Comparison of ENCODE assay signal across 22 cellular contexts in the genomic region with DNA sequence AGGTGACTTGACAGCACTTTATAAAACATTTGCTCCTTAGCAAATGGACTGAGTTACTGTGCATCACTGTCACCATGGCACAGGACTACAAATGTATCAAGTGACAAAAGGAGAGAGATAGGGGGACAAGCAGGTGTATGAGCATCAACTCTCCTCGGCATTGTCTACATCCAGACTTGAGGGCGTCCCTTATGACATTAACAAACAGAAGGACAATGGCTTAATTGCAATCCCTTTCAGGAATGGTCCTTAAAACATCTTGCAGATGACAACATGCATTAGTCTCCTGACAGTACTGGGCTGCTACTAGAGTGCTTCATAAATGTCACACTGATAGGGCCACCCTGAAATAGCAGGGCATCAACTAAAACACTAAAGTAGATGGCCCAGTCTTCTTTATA.
DNase-seq lines count a peak whose midpoint lies in the region; ATAC-seq and TF ChIP-seq lines count a peak whose summit lies in the region.
"Had no signal": no experiment of that assay in that cellular context is flagged by ENCODE, and none has a peak within 500 bp of the region (broad histone marks: within the 10 kb centered on the region; RNA-seq: fewer than 3 reads in every experiment).

No MANE protein-coding gene starts in this region.

- CTCF ChIA-PET in activated naive CD4-positive, alpha-beta T cell treated with anti-CD3 and anti-CD28 coated beads for 36 hours (lab: Charles Lee) = no interaction called here

- H3K27ac Mint-ChIP-seq in activated naive CD4-positive, alpha-beta T cell treated with anti-CD3 and anti-CD28 coated beads for 36 hours = no peak overlapping the region
- H3K27ac Mint-ChIP-seq: activated CD4-positive, alpha-beta T cell treated with anti-CD3 and anti-CD28 coated beads, Interleukin-2, amount 10 ng/mL, durations not matched to agents 7 days and 5 days; activated T-helper 2 cell treated with anti-CD3 and anti-CD28 coated beads, Interferon-gamma antibody, Interleukin-2, Interleukin-4, amounts not matched to agents 10 μg/mL and 5 μg/mL and 100 μg/mL, durations not matched to agents 14 hours and 24 hours and 36 hours; immature natural killer cell; nephron progenitor cell; T-helper 17 cell had no signal

- no peak overlapping the region for H3K4me3 ChIP-seq in dorsolateral prefrontal cortex
- H3K4me3 ChIP-seq: SJCRH30, suprapubic skin had no signal

- H3K27me3 ChIP-seq in dorsolateral prefrontal cortex = no peaks in the 10 kb centered on the region
- H3K27me3 ChIP-seq: SJCRH30, suprapubic skin had no signal

- no peaks in the 10 kb centered on the region for H3K9me3 Mint-ChIP-seq in activated naive CD4-positive, alpha-beta T cell treated with anti-CD3 and anti-CD28 coated beads for 36 hours
- H3K9me3 Mint-ChIP-seq: activated CD4-positive, alpha-beta T cell treated with anti-CD3 and anti-CD28 coated beads, Interleukin-2, amount 10 ng/mL, durations not matched to agents 7 days and 5 days; activated T-helper 2 cell treated with anti-CD3 and anti-CD28 coated beads, Interferon-gamma antibody, Interleukin-2, Interleukin-4, amounts not matched to agents 10 μg/mL and 5 μg/mL and 100 μg/mL, durations not matched to agents 14 hours and 24 hours and 36 hours; nephron progenitor cell had no signal

- no peaks in the 10 kb centered on the region for H3K4me1 Mint-ChIP-seq in activated naive CD4-positive, alpha-beta T cell treated with anti-CD3 and anti-CD28 coated beads for 36 hours (ENCODE audit: low read depth)
- H3K4me1 Mint-ChIP-seq: activated CD4-positive, alpha-beta T cell treated with anti-CD3 and anti-CD28 coated beads, Interleukin-2, amount 10 ng/mL, durations not matched to agents 7 days and 5 days; immature natural killer cell; nephron progenitor cell; T-helper 17 cell had no signal

- DNase-seq in COR-L47 (lab: John Stamatoyannopoulos, UW) = peak; percentile 96
- DNase-seq in NCI-H1417 treated with DMSO at 0.1 percent for 48 hours (lab: John Stamatoyannopoulos, UW) = peak; percentile 82
- DNase-seq in NCI-H2227 (lab: John Stamatoyannopoulos, UW; ENCODE audit: unreplicated experiment) = peak; percentile 80
- peak; percentile 76 for DNase-seq in SK-N-DZ (ENCODE audit: low spot score)
- no peak for DNase-seq in dorsolateral prefrontal cortex
- no peak for DNase-seq in KBM-7
- no peak for DNase-seq in activated naive CD4-positive, alpha-beta T cell treated with anti-CD3 and anti-CD28 coated beads for 36 hours
- DNase-seq: activated CD4-positive, alpha-beta T cell treated with anti-CD3 and anti-CD28 coated beads, Interleukin-2, amount 10 ng/mL, durations not matched to agents 7 days and 5 days; DMS 273 treated with DMSO at 0.1 percent for 48 hours; head of caudate nucleus; immature natural killer cell; Kasumi-1; NCI-H1048; NCI-H526 treated with DMSO at 0.1 percent for 48 hours; nephron progenitor cell; posterior cingulate gyrus; SJCRH30; T-helper 17 cell had no signal

- no peak for ATAC-seq in HG02973 (IDR thresholded peaks at IDR 0.05; ENCODE audit: unreplicated experiment)
- ATAC-seq: T-helper 17 cell had no signal

- no peak for TF ChIP-seq CTCF in dorsolateral prefrontal cortex (IDR thresholded peaks at IDR 0.05 in 54 of 56, conservative IDR thresholded peaks at IDR 0.05 in 2 of 56; ENCODE audit: low read depth in 1 of 56, partially characterized antibody in 56 of 56)

- no peaks in the 10 kb centered on the region for H3K27me3 Mint-ChIP-seq in activated naive CD4-positive, alpha-beta T cell treated with anti-CD3 and anti-CD28 coated beads for 36 hours (ENCODE audit: low read depth)
- H3K27me3 Mint-ChIP-seq: activated CD4-positive, alpha-beta T cell treated with anti-CD3 and anti-CD28 coated beads, Interleukin-2, amount 10 ng/mL, durations not matched to agents 7 days and 5 days; T-helper 17 cell had no signal

- H3K4me3 Mint-ChIP-seq in activated naive CD4-positive, alpha-beta T cell treated with anti-CD3 and anti-CD28 coated beads for 36 hours = no peak overlapping the region
- H3K4me3 Mint-ChIP-seq: activated CD4-positive, alpha-beta T cell treated with anti-CD3 and anti-CD28 coated beads, Interleukin-2, amount 10 ng/mL, durations not matched to agents 7 days and 5 days; immature natural killer cell; nephron progenitor cell; T-helper 17 cell had no signal

- intact Hi-C loops in dorsolateral prefrontal cortex (cut with DNase I) = no loop called here
- intact Hi-C loops in activated naive CD4-positive, alpha-beta T cell treated with anti-CD3 and anti-CD28 coated beads for 36 hours (cut with micrococcal nuclease) = no loop called here

- in situ Hi-C loops in KBM-7 (cut with MboI; ENCODE audit: low pct_unique_long_range_greater_than_20kb, low sequenced_read_pairs) = no loop called here

- no peaks in the 10 kb centered on the region for H3K36me3 Mint-ChIP-seq in activated naive CD4-positive, alpha-beta T cell treated with anti-CD3 and anti-CD28 coated beads for 36 hours (ENCODE audit: low read depth)
- H3K36me3 Mint-ChIP-seq: immature natural killer cell had no signal

- H3K27ac ChIP-seq in dorsolateral prefrontal cortex = no peak overlapping the region
- H3K27ac ChIP-seq: C4-2B, SJCRH30, suprapubic skin had no signal

Comparison
In these comparisons a context has a peak if more than half of its experiments do, and no peak if none do; other contexts are left out.
1. DNase-seq: peak in COR-L47 (single experiment), NCI-H1417 treated with DMSO at 0.1 percent for 48 hours (single experiment), NCI-H2227 (single experiment) and SK-N-DZ (single experiment); none in dorsolateral prefrontal cortex (0 of 10), KBM-7 (single experiment) and activated naive CD4-positive, alpha-beta T cell treated with anti-CD3 and anti-CD28 coated beads for 36 hours (single experiment).